ENCODE assay signal across 12 cellular contexts in the genomic region with DNA sequence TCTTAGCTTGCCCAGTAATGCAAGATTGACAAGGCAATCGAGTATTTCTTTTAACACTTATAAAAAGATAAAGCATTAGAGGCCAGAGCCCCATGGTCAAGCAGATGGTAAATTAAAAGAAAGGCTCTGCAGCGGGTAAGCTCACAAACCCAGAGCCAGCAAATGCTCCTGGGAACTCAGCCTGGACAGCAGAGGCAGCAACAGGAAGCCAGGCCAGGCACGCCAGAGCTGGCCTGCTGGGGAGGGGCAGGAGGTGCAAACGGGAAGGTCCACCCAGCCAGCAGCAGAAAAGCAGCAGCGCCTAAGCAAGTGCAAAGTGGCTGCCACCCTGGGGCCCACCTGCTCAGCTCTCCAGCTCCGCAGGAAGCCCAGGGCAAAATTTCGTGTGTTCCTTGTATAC.
A peak's percentile ranks its signal among the peaks of the same experiment; 100 is the strongest.
DNase-seq lines count a peak whose midpoint lies in the region; ATAC-seq, FAIRE-seq and TF ChIP-seq lines count a peak whose summit lies in the region.
"Had no signal": no experiment of that assay in that cellular context is flagged by ENCODE, and none has a peak within 500 bp of the region (broad histone marks: within the 10 kb centered on the region; RNA-seq: fewer than 3 reads in every experiment).

No MANE protein-coding gene starts in this region.

- no peaks in the 10 kb centered on the region for H3K27me3 ChIP-seq in right atrium auricular region
- no peaks in the 10 kb centered on the region for H3K27me3 ChIP-seq in aorta (ENCODE audit: control insufficient read depth in 1 of 2, insufficient read depth in 2 of 2, low read length in 1 of 2)
- H3K27me3 ChIP-seq: ovary had no signal

- DNase-seq in Right ventricle myocardium inferior (ENCODE audit: missing footprints) (peak; percentile 75), right atrium auricular region (ENCODE audit: low spot score) (no peak), cerebellum (ENCODE audit: low spot score) (peak; percentile 55), kidney (peak; percentile 77), aorta (peak; percentile 82 to 83)
- DNase-seq in stimulated activated CD4-positive, alpha-beta T cell treated with anti-CD3 and anti-CD28 coated beads, Interleukin-15, amount 100 ng/mL, for 24 hours = no peak
- no peak for DNase-seq in activated CD4-positive, alpha-beta memory T cell treated with anti-CD3 and anti-CD28 coated beads for 36 hours
- DNase-seq: activated naive CD4-positive, alpha-beta T cell treated with anti-CD3 and anti-CD28 coated beads, Interleukin-2, amount 50 U/mL, for 16 hours; NCI-H2107; ovary had no signal

- no peaks in the 10 kb centered on the region for H3K36me3 Mint-ChIP-seq in activated CD4-positive, alpha-beta memory T cell treated with anti-CD3 and anti-CD28 coated beads for 36 hours

- H3K27ac ChIP-seq in right atrium auricular region (peak overlapping the region in 1 of 2 donors; percentile 32), kidney (ENCODE audit: low read depth in 2 of 2, low read length in 2 of 2) (peak overlapping the region; percentile 33 to 69), aorta (ENCODE audit: low read depth in 1 of 2, low read length in 2 of 2) (peak overlapping the region; percentile 78 to 92)
- H3K27ac ChIP-seq: ovary had no signal

- no peaks in the 10 kb centered on the region for H3K36me3 ChIP-seq in right atrium auricular region
- H3K36me3 ChIP-seq in kidney (ENCODE audit: control insufficient read depth in 1 of 2, insufficient read depth in 2 of 2, low read length in 2 of 2) = no peaks in the 10 kb centered on the region
- no peaks in the 10 kb centered on the region for H3K36me3 ChIP-seq in aorta (ENCODE audit: control insufficient read depth in 1 of 2, insufficient read depth in 2 of 2, low read length in 1 of 2)
- H3K36me3 ChIP-seq: ovary had no signal

- H3K9ac ChIP-seq in kidney (ENCODE audit: low read length in 2 of 2) = no peak overlapping the region

- H3K4me1 ChIP-seq in right atrium auricular region (peaks cover 0 to 13% of the 10 kb centered on the region in 2 donors), kidney (ENCODE audit: control insufficient read depth in 1 of 2, insufficient read depth in 1 of 2, low read depth in 1 of 2, low read length in 2 of 2) (peaks cover 8% of the 10 kb centered on the region in 2 donors), aorta (ENCODE audit: control insufficient read depth in 1 of 2, insufficient read depth in 2 of 2, low read length in 2 of 2) (peaks cover 0 to 6% of the 10 kb centered on the region in 2 donors)

- CTCF ChIA-PET in activated CD4-positive, alpha-beta memory T cell treated with anti-CD3 and anti-CD28 coated beads for 36 hours (lab: Charles Lee) = no interaction called here

- intact Hi-C loops in Right ventricle myocardium inferior (cut with DNase I) (no loop called here), kidney (cut with DNase I) (no loop called here), aorta (cut with DNase I) (loop anchor here in 1 of 2 donors (10.0 kb wide), 1 partner anchor 208 kb away; no protein-coding TSS in a partner anchor)
- intact Hi-C loops in activated CD4-positive, alpha-beta memory T cell treated with anti-CD3 and anti-CD28 coated beads for 36 hours (cut with micrococcal nuclease) = no loop called here

- POLR2A ChIA-PET in activated CD4-positive, alpha-beta memory T cell treated with anti-CD3 and anti-CD28 coated beads for 36 hours (lab: Charles Lee) = no interaction called here

- ATAC-seq in Right ventricle myocardium inferior (peak; percentile 78), aorta (ENCODE audit: low FRiP score) (peak; percentile 91), HG02885 (IDR thresholded peaks at IDR 0.05; ENCODE audit: poor library complexity, unreplicated experiment) (no peak)
- ATAC-seq: GM12878 had no signal

- no peaks in the 10 kb centered on the region for H3K27me3 Mint-ChIP-seq in activated CD4-positive, alpha-beta memory T cell treated with anti-CD3 and anti-CD28 coated beads for 36 hours

- no peak for FAIRE-seq in kidney (lab: Jason Lieb, UNC)
- FAIRE-seq: GM12878 had no signal

- WGBS in aorta, 2 donors = 23 to 26% methylated on average over 7 of the region's 7 CpGs

- H3K4me3 Mint-ChIP-seq in activated CD4-positive, alpha-beta memory T cell treated with anti-CD3 and anti-CD28 coated beads for 36 hours = no peak overlapping the region

- TF ChIP-seq CTCF in right atrium auricular region (IDR thresholded peaks at IDR 0.05) = no peak
- no peak for TF ChIP-seq CTCF in kidney (IDR thresholded peaks at IDR 0.05; ENCODE audit: borderline replicate concordance, extremely low read depth, insufficient read depth)

- H3K9me3 ChIP-seq in right atrium auricular region = no peaks in the 10 kb centered on the region
- H3K9me3 ChIP-seq in kidney (ENCODE audit: control insufficient read depth in 1 of 2, low read length in 2 of 2) = no peaks in the 10 kb centered on the region
- H3K9me3 ChIP-seq in aorta (ENCODE audit: control insufficient read depth, low read length) = no peaks in the 10 kb centered on the region
- H3K9me3 ChIP-seq: ovary had no signal

- H3K27ac Mint-ChIP-seq in activated CD4-positive, alpha-beta memory T cell treated with anti-CD3 and anti-CD28 coated beads for 36 hours = no peak overlapping the region

- no peaks in the 10 kb centered on the region for H3K9me3 Mint-ChIP-seq in activated CD4-positive, alpha-beta memory T cell treated with anti-CD3 and anti-CD28 coated beads for 36 hours

- H3K4me1 Mint-ChIP-seq in activated CD4-positive, alpha-beta memory T cell treated with anti-CD3 and anti-CD28 coated beads for 36 hours (ENCODE audit: low read depth) = no peaks in the 10 kb centered on the region

- H3K4me3 ChIP-seq in right atrium auricular region (no peak overlapping the region), kidney (ENCODE audit: low read length in 2 of 2) (no peak overlapping the region), aorta (ENCODE audit: low read length in 2 of 2) (no peak overlapping the region)
- H3K4me3 ChIP-seq: GM12878, ovary had no signal

Comparison
In these comparisons a context has a peak if more than half of its experiments do, and no peak if none do; other contexts are left out.
1. DNase-seq: peak in Right ventricle myocardium inferior (single experiment), cerebellum (single experiment), kidney (single experiment) and aorta (2 of 2); none in right atrium auricular region (single experiment), stimulated activated CD4-positive, alpha-beta T cell treated with anti-CD3 and anti-CD28 coated beads, Interleukin-15, amount 100 ng/mL, for 24 hours (single experiment) and activated CD4-positive, alpha-beta memory T cell treated with anti-CD3 and anti-CD28 coated beads for 36 hours (single experiment).